In genomic region chrX:136457303-136457917, GRCh38 we compare ENCODE assay signal across 23 cellular contexts. TPM values are rescaled to one million over a fixed set of nuclear protein-coding genes. Genes with fewer than 3 reads are reported as not detected.
DNase-seq lines count a peak whose midpoint lies in the region; TF ChIP-seq lines count a peak whose summit lies in the region.
"Had no signal": no experiment of that assay in that cellular context is flagged by ENCODE, and none has a peak within 500 bp of the region (broad histone marks: within the 10 kb centered on the region; RNA-seq: fewer than 3 reads in every experiment).

No MANE protein-coding gene starts in this region.

- H3K27ac Mint-ChIP-seq in HFFc6: no peak overlapping the region
- H3K27ac Mint-ChIP-seq: activated CD8-positive, alpha-beta T cell treated with anti-CD3 and anti-CD28 coated beads for 36 hours; activated naive CD8-positive, alpha-beta T cell treated with anti-CD3 and anti-CD28 coated beads, Interleukin-2, amount 10 ng/mL, durations not matched to agents 7 days and 5 days; CD4-positive, alpha-beta T cell; progenitor cell of endocrine pancreas had no signal

- H3K9me3 Mint-ChIP-seq in HFFc6: no peaks in the 10 kb centered on the region
- H3K9me3 Mint-ChIP-seq: activated CD8-positive, alpha-beta T cell treated with anti-CD3 and anti-CD28 coated beads for 36 hours; activated naive CD8-positive, alpha-beta T cell treated with anti-CD3 and anti-CD28 coated beads, Interleukin-2, amount 10 ng/mL, durations not matched to agents 7 days and 5 days; CD4-positive, alpha-beta T cell had no signal

- in situ Hi-C loops in GM13976 (cut with MboI; ENCODE audit: low sequenced_read_pairs, unreplicated experiment): no loop called here

- no peaks in the 10 kb centered on the region for H3K4me1 Mint-ChIP-seq in HFFc6 (ENCODE audit: low read depth)
- H3K4me1 Mint-ChIP-seq: activated naive CD8-positive, alpha-beta T cell treated with anti-CD3 and anti-CD28 coated beads, Interleukin-2, amount 10 ng/mL, durations not matched to agents 7 days and 5 days had no signal

- H3K27me3 ChIP-seq in adipocyte (replicated peaks; ENCODE audit: control insufficient read depth, insufficient read depth, low read length): no peaks in the 10 kb centered on the region
- H3K27me3 ChIP-seq: upper lobe of left lung had no signal

- no peak overlapping the region for H3K9ac ChIP-seq in adipocyte (ENCODE audit: low read length)
- H3K9ac ChIP-seq: KMS-11 had no signal

- H3K4me1 ChIP-seq in adipocyte (ENCODE audit: control insufficient read depth, insufficient read depth, low read length): peaks cover 19% of the 10 kb centered on the region
- H3K4me1 ChIP-seq: heart right ventricle, upper lobe of left lung had no signal

- H3K4me3 Mint-ChIP-seq in HFFc6: no peak overlapping the region
- H3K4me3 Mint-ChIP-seq: activated CD8-positive, alpha-beta T cell treated with anti-CD3 and anti-CD28 coated beads for 36 hours; activated naive CD8-positive, alpha-beta T cell treated with anti-CD3 and anti-CD28 coated beads, Interleukin-2, amount 10 ng/mL, durations not matched to agents 7 days and 5 days; CD4-positive, alpha-beta T cell had no signal

- no peaks in the 10 kb centered on the region for H3K27me3 Mint-ChIP-seq in HFFc6 (ENCODE audit: insufficient read depth)
- H3K27me3 Mint-ChIP-seq: activated CD8-positive, alpha-beta T cell treated with anti-CD3 and anti-CD28 coated beads for 36 hours; CD4-positive, alpha-beta T cell; progenitor cell of endocrine pancreas had no signal

- H3K36me3 ChIP-seq in adipocyte (ENCODE audit: control insufficient read depth, insufficient read depth, low read length, severe bottlenecking): no peaks in the 10 kb centered on the region
- H3K36me3 ChIP-seq: heart right ventricle, upper lobe of left lung had no signal

- peak overlapping the region; percentile 22 for H3K4me3 ChIP-seq in adipocyte (ENCODE audit: low read length)
- H3K4me3 ChIP-seq: heart right ventricle, upper lobe of left lung had no signal

- TF ChIP-seq CTCF in GM13976 (IDR thresholded peaks at IDR 0.05; ENCODE audit: borderline replicate concordance, control extremely low read depth, extremely low read depth, insufficient read depth, missing control alignments): no peak
- no peak for TF ChIP-seq CTCF in HFFc6 (IDR thresholded peaks at IDR 0.05)

- DNase-seq in DMS 273 (lab: John Stamatoyannopoulos, UW; ENCODE audit: unreplicated experiment) (peak; percentile 80), DMS79 treated with DMSO at 0.1 percent for 48 hours (lab: John Stamatoyannopoulos, UW) (peak; percentile 24), NCI-H1436 treated with DMSO at 0.1 percent for 48 hours (lab: John Stamatoyannopoulos, UW) (peak; percentile 44), adipocyte (ENCODE audit: low read depth) (no peak), GM13976 (ENCODE audit: low spot score) (no peak), HFFc6 (no peak)
- DNase-seq in stimulated activated CD4-positive, alpha-beta T cell treated with anti-CD3 and anti-CD28 coated beads, Interleukin-1b, Interleukin-23, amount 100 ng/mL, for 48 hours: no peak
- DNase-seq in activated effector memory CD4-positive, alpha-beta T cell treated with Interleukin-2 at 50 U/mL for 16 hours: no peak
- DNase-seq: activated CD4-positive, CD25-positive, alpha-beta regulatory T cell treated with anti-CD3 and anti-CD28 coated beads, Interleukin-2, amount 50 U/mL, for 72 hours; activated CD8-positive, alpha-beta T cell treated with anti-CD3 and anti-CD28 coated beads for 36 hours; activated naive CD8-positive, alpha-beta T cell treated with anti-CD3 and anti-CD28 coated beads, Interleukin-2, amount 10 ng/mL, durations not matched to agents 7 days and 5 days; CD4-positive, alpha-beta T cell; GOT3; heart right ventricle; upper lobe of left lung had no signal

- no peaks in the 10 kb centered on the region for H3K9me3 ChIP-seq in adipocyte (ENCODE audit: control insufficient read depth, low read length)
- H3K9me3 ChIP-seq: heart right ventricle, upper lobe of left lung had no signal

- H3K36me3 Mint-ChIP-seq in HFFc6 (ENCODE audit: low read depth): no peaks in the 10 kb centered on the region
- H3K36me3 Mint-ChIP-seq: activated naive CD8-positive, alpha-beta T cell treated with anti-CD3 and anti-CD28 coated beads, Interleukin-2, amount 10 ng/mL, durations not matched to agents 7 days and 5 days had no signal

RNA-seq across cellular contexts. Expression of gene BRS3, which starts 30.3 kb away (rescaled TPM):
- total RNA-seq in HFFc6 (2021; fragmentation: NEBNext Ultra II Directional; extraction: Animal tissue kit (Norgen Biotek cat#: 25700)): not detected
- total RNA-seq: activated CD8-positive, alpha-beta T cell treated with anti-CD3 and anti-CD28 coated beads for 36 hours; activated naive CD8-positive, alpha-beta T cell treated with anti-CD3 and anti-CD28 coated beads, Interleukin-2, amount 10 ng/mL, durations not matched to agents 7 days and 5 days; CD4-positive, alpha-beta T cell; dermis microvascular lymphatic vessel endothelial cell; G401; heart right ventricle; NCI-H460; RPMI7951; subcutaneous adipose tissue; T-helper 1 cell treated with Interleukin-12 subunit alpha and Interleukin-12 subunit beta and Interleukin-4 antibody, amounts not matched to agents 30 ng/mL and 1 ng/mL, for 36 hours; upper lobe of left lung had no signal

RNA-seq across cellular contexts. Expression of gene HTATSF1, which starts 40.0 kb away (rescaled TPM):
- 10 to 100 TPM; 31.9 to 37.7 (median 33.0) TPM for total RNA-seq in HFFc6 (2021; fragmentation: NEBNext Ultra II Directional; extraction: Animal tissue kit (Norgen Biotek cat#: 25700))

Comparison
In these comparisons a context has a peak if more than half of its experiments do, and no peak if none do; other contexts are left out.
1. DNase-seq: peak in DMS 273 (single experiment), DMS79 treated with DMSO at 0.1 percent for 48 hours (single experiment) and NCI-H1436 treated with DMSO at 0.1 percent for 48 hours (single experiment); none in adipocyte (single experiment), stimulated activated CD4-positive, alpha-beta T cell treated with anti-CD3 and anti-CD28 coated beads, Interleukin-1b, Interleukin-23, amount 100 ng/mL, for 48 hours (single experiment), GM13976 (single experiment), HFFc6 (single experiment) and activated effector memory CD4-positive, alpha-beta T cell treated with Interleukin-2 at 50 U/mL for 16 hours (single experiment).